22 cellular contexts compared by ENCODE assay signal in genomic region chr10:86785968-86786367, GRCh38. TPM values are rescaled to one million over a fixed set of nuclear protein-coding genes. Genes with fewer than 3 reads are reported as not detected.
A peak's percentile ranks its signal among the peaks of the same experiment; 100 is the strongest.
DNase-seq lines count a peak whose midpoint lies in the region; ATAC-seq and TF ChIP-seq lines count a peak whose summit lies in the region.
"Had no signal": no experiment of that assay in that cellular context is flagged by ENCODE, and none has a peak within 500 bp of the region (broad histone marks: within the 10 kb centered on the region; RNA-seq: fewer than 3 reads in every experiment).

No MANE protein-coding gene starts in this region.

- DNase-seq in breast epithelium (ENCODE audit: low spot score in 2 of 2) (no peak), MCF 10A (ENCODE audit: unreplicated experiment) (no peak), thoracic aorta (ENCODE audit: low spot score) (no peak), Caco-2 (no peak), NCI-H1417 treated with DMSO at 0.1 percent for 48 hours (lab: John Stamatoyannopoulos, UW) (no peak)
- no peak for DNase-seq in stimulated activated naive B cell treated with anti-CD40 and anti-IgM and Interleukin-4, amounts not matched to agents 10 μg/mL and 1 μg/mL and 100 μg/mL, for 72 hours
- DNase-seq: activated CD4-positive, CD25-positive, alpha-beta regulatory T cell; activated T-cell treated with anti-CD3 and anti-CD28 coated beads, Interleukin-2, amount 50 U/mL, for 72 hours; C1 segment of cervical spinal cord; DMS153; immature natural killer cell; NCI-H1436; NCI-H2171 treated with DMSO at 0.1 percent for 48 hours; NCI-H748 treated with DMSO at 0.1 percent for 48 hours; OCI-M1; stimulated activated CD4-positive, alpha-beta T cell treated with anti-CD3 and anti-CD28 coated beads, Interleukin-4, amount 100 ng/mL, for 24 hours; substantia nigra had no signal

- no peak for ATAC-seq in thoracic aorta (ENCODE audit: insufficient number of reproducible peaks, low FRiP score, low read depth)
- no peak for ATAC-seq in stimulated activated naive B cell treated with anti-CD40 and anti-IgM and Interleukin-4, amounts not matched to agents 10 μg/mL and 1 μg/mL and 100 μg/mL, for 72 hours (replicated peaks)
- ATAC-seq: activated T-cell treated with anti-CD3 and anti-CD28 coated beads, Interleukin-2, amount 50 U/mL, for 72 hours had no signal

- POLR2A ChIA-PET in MCF 10A (lab: Yijun Ruan, JAX) = interaction anchor here (0.6 kb wide), 1 partner anchor 14 kb away, joined by 3 read pairs; no protein-coding TSS in a partner anchor
- POLR2A ChIA-PET in Caco-2 (lab: Charles Lee) = no interaction called here

- no peaks in the 10 kb centered on the region for H3K9me3 Mint-ChIP-seq in MCF 10A (ENCODE audit: unreplicated experiment)
- no peaks in the 10 kb centered on the region for H3K9me3 Mint-ChIP-seq in Caco-2 (ENCODE audit: unreplicated experiment)
- peaks cover 8 to 12% of the 10 kb centered on the region in 2 donors for H3K9me3 Mint-ChIP-seq in stimulated activated naive B cell treated with anti-CD40 and anti-IgM and Interleukin-4, amounts not matched to agents 10 μg/mL and 1 μg/mL and 100 μg/mL, for 72 hours

- no peaks in the 10 kb centered on the region for H3K36me3 Mint-ChIP-seq in MCF 10A (ENCODE audit: insufficient read depth, unreplicated experiment)
- no peaks in the 10 kb centered on the region for H3K36me3 Mint-ChIP-seq in Caco-2 (ENCODE audit: insufficient read depth, unreplicated experiment)
- peaks cover 5 to 6% of the 10 kb centered on the region in 2 donors for H3K36me3 Mint-ChIP-seq in stimulated activated naive B cell treated with anti-CD40 and anti-IgM and Interleukin-4, amounts not matched to agents 10 μg/mL and 1 μg/mL and 100 μg/mL, for 72 hours

- H3K27ac Mint-ChIP-seq in MCF 10A (ENCODE audit: low read depth, unreplicated experiment) (no peak overlapping the region), Caco-2 (ENCODE audit: unreplicated experiment) (no peak overlapping the region)
- H3K27ac Mint-ChIP-seq in stimulated activated naive B cell treated with anti-CD40 and anti-IgM and Interleukin-4, amounts not matched to agents 10 μg/mL and 1 μg/mL and 100 μg/mL, for 72 hours = no peak overlapping the region
- H3K27ac Mint-ChIP-seq: activated naive CD8-positive, alpha-beta T cell; activated T-cell treated with anti-CD3 and anti-CD28 coated beads, Interleukin-2, amount 50 U/mL, for 72 hours; immature natural killer cell; mesothelial cell of epicardium had no signal

- H3K4me1 Mint-ChIP-seq in MCF 10A (ENCODE audit: insufficient read depth, unreplicated experiment) (no peaks in the 10 kb centered on the region), Caco-2 (ENCODE audit: low read depth, unreplicated experiment) (peaks cover 6% of the 10 kb centered on the region)
- H3K4me1 Mint-ChIP-seq in stimulated activated naive B cell treated with anti-CD40 and anti-IgM and Interleukin-4, amounts not matched to agents 10 μg/mL and 1 μg/mL and 100 μg/mL, for 72 hours = peaks cover 0 to 5% of the 10 kb centered on the region in 2 donors

- CTCF ChIA-PET in MCF 10A (lab: Yijun Ruan, JAX) = no interaction called here
- CTCF ChIA-PET in Caco-2 (lab: Charles Lee) = interaction anchor here (0.6 kb wide), 1 partner anchor 200 kb away, joined by 4 read pairs; no protein-coding TSS in a partner anchor

- TF ChIP-seq CTCF in breast epithelium (IDR thresholded peaks at IDR 0.05) (no peak), MCF 10A (IDR thresholded peaks at IDR 0.05; ENCODE audit: unreplicated experiment) (no peak), thoracic aorta (IDR thresholded peaks at IDR 0.05) (no peak), Caco-2 (IDR thresholded peaks at IDR 0.05; ENCODE audit: insufficient read depth in 1 of 2, low read depth in 1 of 2, low read length in 1 of 2, severe bottlenecking in 1 of 2, unreplicated experiment in 1 of 2) (no peak)

- TF ChIP-seq POLR2A in breast epithelium (IDR thresholded peaks at IDR 0.05) = no peak

- H3K4me3 Mint-ChIP-seq in MCF 10A (ENCODE audit: unreplicated experiment) (no peak overlapping the region), Caco-2 (ENCODE audit: unreplicated experiment) (no peak overlapping the region)
- no peak overlapping the region for H3K4me3 Mint-ChIP-seq in stimulated activated naive B cell treated with anti-CD40 and anti-IgM and Interleukin-4, amounts not matched to agents 10 μg/mL and 1 μg/mL and 100 μg/mL, for 72 hours
- H3K4me3 Mint-ChIP-seq: activated naive CD8-positive, alpha-beta T cell; activated T-cell treated with anti-CD3 and anti-CD28 coated beads, Interleukin-2, amount 50 U/mL, for 72 hours; immature natural killer cell; mesothelial cell of epicardium had no signal

- H3K36me3 ChIP-seq in breast epithelium = no peaks in the 10 kb centered on the region
- H3K36me3 ChIP-seq in endocrine pancreas (ENCODE audit: control insufficient read depth, insufficient read depth, low read length) = no peaks in the 10 kb centered on the region
- peaks cover 27% of the 10 kb centered on the region for H3K36me3 ChIP-seq in mesodermal cell (ENCODE audit: control insufficient read depth, insufficient read depth, low read length)
- H3K36me3 ChIP-seq in thoracic aorta = no peaks in the 10 kb centered on the region
- no peaks in the 10 kb centered on the region for H3K36me3 ChIP-seq in Caco-2 (ENCODE audit: control insufficient read depth, insufficient read depth, low read length)

- H3K9me3 ChIP-seq in breast epithelium (no peaks in the 10 kb centered on the region), endocrine pancreas (ENCODE audit: control insufficient read depth, low read length) (no peaks in the 10 kb centered on the region), mesodermal cell (ENCODE audit: control insufficient read depth, low read length) (peaks cover 9% of the 10 kb centered on the region), thoracic aorta (no peaks in the 10 kb centered on the region), Caco-2 (no peaks in the 10 kb centered on the region)

- BruUV-seq in MCF 10A (replicated peaks; lab: Mats Ljungman, UMichigan) (no TSS peak), Caco-2 (replicated peaks; lab: Mats Ljungman, UMichigan) (no TSS peak)

- intact Hi-C loops in breast epithelium (cut with DNase I; ENCODE audit: low total_unique reads) = no loop called here
- intact Hi-C loops in MCF 10A (cut with micrococcal nuclease) = no loop called here
- intact Hi-C loops in Caco-2 (cut with micrococcal nuclease; ENCODE audit: unreplicated experiment) = no loop called here

- no peaks in the 10 kb centered on the region for H3K27me3 Mint-ChIP-seq in MCF 10A (ENCODE audit: insufficient read depth, unreplicated experiment)
- H3K27me3 Mint-ChIP-seq in Caco-2 (ENCODE audit: insufficient read depth, unreplicated experiment) = no peaks in the 10 kb centered on the region
- H3K27me3 Mint-ChIP-seq in stimulated activated naive B cell treated with anti-CD40 and anti-IgM and Interleukin-4, amounts not matched to agents 10 μg/mL and 1 μg/mL and 100 μg/mL, for 72 hours = peaks cover 21 to 24% of the 10 kb centered on the region in 2 donors
- H3K27me3 Mint-ChIP-seq: activated naive CD8-positive, alpha-beta T cell had no signal

- H3K9ac ChIP-seq in endocrine pancreas (ENCODE audit: control insufficient read depth, insufficient read depth, low read length) = no peak overlapping the region

- WGBS in mesodermal cell (ENCODE audit: insufficient coverage in 2 of 2), 2 experiments = 74 to 82% methylated on average over 5 of the region's 5 CpGs

- H3K4me3 ChIP-seq in breast epithelium (peak overlapping the region in 1 of 3 donors; percentile 2), endocrine pancreas (ENCODE audit: control insufficient read depth, insufficient read depth, low read length) (peak overlapping the region; percentile 63), mesodermal cell (ENCODE audit: extremely low read depth, insufficient read depth, low read length, poor library complexity, severe bottlenecking) (no peak overlapping the region), thoracic aorta (no peak overlapping the region), Caco-2 (ENCODE audit: low read depth, low read length) (no peak overlapping the region)
- H3K4me3 ChIP-seq: skin epidermis had no signal

- H3K4me1 ChIP-seq in breast epithelium (peaks cover 0 to 12% of the 10 kb centered on the region in 2 donors), endocrine pancreas (ENCODE audit: control insufficient read depth, insufficient read depth, low read length) (no peaks in the 10 kb centered on the region), mesodermal cell (ENCODE audit: control insufficient read depth, insufficient read depth, low read length, poor library complexity, severe bottlenecking) (peaks cover 21% of the 10 kb centered on the region), thoracic aorta (ENCODE audit: control insufficient read depth in 1 of 2, low read depth in 2 of 2) (peaks cover 26 to 54% of the 10 kb centered on the region in 2 donors), Caco-2 (no peaks in the 10 kb centered on the region)

- H3K27me3 ChIP-seq in breast epithelium (no peaks in the 10 kb centered on the region), endocrine pancreas (ENCODE audit: control insufficient read depth, insufficient read depth, low read length) (no peaks in the 10 kb centered on the region), thoracic aorta (replicated peaks; ENCODE audit: insufficient read depth) (no peaks in the 10 kb centered on the region), Caco-2 (replicated peaks; ENCODE audit: control insufficient read depth, insufficient read depth, low read length) (no peaks in the 10 kb centered on the region)

- H3K27ac ChIP-seq in breast epithelium (peak overlapping the region; percentile 52 to 68), mesodermal cell (ENCODE audit: low read depth, low read length, severe bottlenecking) (peak overlapping the region; percentile 76), thoracic aorta (peak overlapping the region; percentile 12 to 54)

RNA-seq across cellular contexts. Expression of gene BMPR1A, which starts 29.5 kb away (rescaled TPM):
- 10 to 100 TPM; 49.8 to 87.2 (median 57.4) TPM for total RNA-seq in breast epithelium
- total RNA-seq in MCF 10A (2022) = 27.3 and 34.3 TPM in 2 replicates
- 45.9 TPM for polyA plus RNA-seq in mesodermal cell (2013, experiment 1 of 2)
- polyA plus RNA-seq in mesodermal cell (2013, experiment 2 of 2) = 44.5 TPM
- 100 to 1,000 TPM in 1 of 2 donors, 10 to 100 TPM in 1; 69.0 to 130 TPM for total RNA-seq in thoracic aorta
- total RNA-seq in Caco-2 (2022) = 53.4 and 63.2 TPM in 2 replicates
